ENCODE assay signal across 9 cellular contexts in genomic region chr5:174323878-174324281, GRCh38.
DNase-seq lines count a peak whose midpoint lies in the region; ATAC-seq and TF ChIP-seq lines count a peak whose summit lies in the region.
"Had no signal": no experiment of that assay in that cellular context is flagged by ENCODE, and none has a peak within 500 bp of the region (broad histone marks: within the 10 kb centered on the region; RNA-seq: fewer than 3 reads in every experiment).

No MANE protein-coding gene starts in this region.

- H3K9me3 ChIP-seq in cardiac muscle cell (ENCODE audit: low read depth) = peaks cover 5% of the 10 kb centered on the region
- no peaks in the 10 kb centered on the region for H3K9me3 ChIP-seq in testis

- H3K4me1 ChIP-seq in cardiac muscle cell (ENCODE audit: low read depth) (peaks cover 4% of the 10 kb centered on the region), testis (no peaks in the 10 kb centered on the region)

- H3K36me3 Mint-ChIP-seq in activated naive CD8-positive, alpha-beta T cell treated with anti-CD3 and anti-CD28 coated beads, Interleukin-2, amount 50 U/mL, for 24 hours (ENCODE audit: low read depth) = no peaks in the 10 kb centered on the region

- no peaks in the 10 kb centered on the region for H3K9me3 Mint-ChIP-seq in activated naive CD8-positive, alpha-beta T cell treated with anti-CD3 and anti-CD28 coated beads, Interleukin-2, amount 50 U/mL, for 24 hours

- WGBS in testis, 2 donors = 17 to 19% methylated on average over 4 of the region's 4 CpGs

- DNase-seq in cardiac muscle cell (ENCODE audit: low read depth in 1 of 2, low spot score in 1 of 2) (peak; percentile 58 to 72), left cardiac atrium (no peak), NCI-H748 (lab: John Stamatoyannopoulos, UW; ENCODE audit: unreplicated experiment) (peak; percentile 92), erythroblast (lab: John Stamatoyannopoulos, UW) (peak; percentile 5 to 21), testis (peak; percentile 74)
- no peak for DNase-seq in activated naive CD8-positive, alpha-beta T cell treated with anti-CD3 and anti-CD28 coated beads, Interleukin-2, amount 50 U/mL, for 24 hours
- DNase-seq in activated T-cell treated with anti-CD3 and anti-CD28 coated beads, Interleukin-2, amount 50 U/mL, for 1 hour = no peak

- no peaks in the 10 kb centered on the region for H3K36me3 ChIP-seq in cardiac muscle cell
- no peaks in the 10 kb centered on the region for H3K36me3 ChIP-seq in testis (ENCODE audit: low read depth, missing control alignments)

- H3K27me3 ChIP-seq in cardiac muscle cell (peaks cover 21% of the 10 kb centered on the region), testis (no peaks in the 10 kb centered on the region)

- TF ChIP-seq CTCF in cardiac muscle cell (IDR thresholded peaks at IDR 0.05; ENCODE audit: low read depth, low read length) (no peak), testis (IDR thresholded peaks at IDR 0.05) (no peak)

- H3K4me1 Mint-ChIP-seq in activated naive CD8-positive, alpha-beta T cell treated with anti-CD3 and anti-CD28 coated beads, Interleukin-2, amount 50 U/mL, for 24 hours = no peaks in the 10 kb centered on the region

- intact Hi-C loops in left cardiac atrium (cut with DNase I) = no loop called here
- intact Hi-C loops in testis (cut with DNase I; ENCODE audit: low total_unique reads) = no loop called here

- ATAC-seq in left cardiac atrium (no peak), HG02642 (IDR thresholded peaks at IDR 0.05; ENCODE audit: poor library complexity, unreplicated experiment) (peak; percentile 74)
- no peak for ATAC-seq in activated naive CD8-positive, alpha-beta T cell treated with anti-CD3 and anti-CD28 coated beads, Interleukin-2, amount 50 U/mL, for 24 hours

- TF ChIP-seq POLR2A in erythroblast (IDR thresholded peaks at IDR 0.05; ENCODE audit: low read length) (no peak), testis (IDR thresholded peaks at IDR 0.05) (no peak)

- no peak overlapping the region for H3K4me3 Mint-ChIP-seq in activated naive CD8-positive, alpha-beta T cell treated with anti-CD3 and anti-CD28 coated beads, Interleukin-2, amount 50 U/mL, for 24 hours

- no peak overlapping the region for H3K4me3 ChIP-seq in cardiac muscle cell
- H3K4me3 ChIP-seq in testis = no peak overlapping the region

- peaks cover 22% of the 10 kb centered on the region for H3K27me3 Mint-ChIP-seq in activated naive CD8-positive, alpha-beta T cell treated with anti-CD3 and anti-CD28 coated beads, Interleukin-2, amount 50 U/mL, for 24 hours

- no peak overlapping the region for H3K27ac Mint-ChIP-seq in activated naive CD8-positive, alpha-beta T cell treated with anti-CD3 and anti-CD28 coated beads, Interleukin-2, amount 50 U/mL, for 24 hours

- H3K27ac ChIP-seq in cardiac muscle cell = no peak overlapping the region
- H3K27ac ChIP-seq in testis = no peak overlapping the region
- H3K27ac ChIP-seq: VCaP had no signal

Comparison
In these comparisons a context has a peak if more than half of its experiments do, and no peak if none do; other contexts are left out.
1. DNase-seq: peak in cardiac muscle cell (2 of 2), NCI-H748 (single experiment), erythroblast (2 of 2) and testis (single experiment); none in left cardiac atrium (single experiment), activated naive CD8-positive, alpha-beta T cell treated with anti-CD3 and anti-CD28 coated beads, Interleukin-2, amount 50 U/mL, for 24 hours (single experiment) and activated T-cell treated with anti-CD3 and anti-CD28 coated beads, Interleukin-2, amount 50 U/mL, for 1 hour (single experiment).